35 cellular contexts compared by ENCODE assay signal in genomic region chr13:82176761-82177160, GRCh38.
"Had no signal": no experiment of that assay in that cellular context is flagged by ENCODE, and none has a peak within 500 bp of the region (broad histone marks: within the 10 kb centered on the region; RNA-seq: fewer than 3 reads in every experiment).

No MANE protein-coding gene starts in this region.

- H3K27me3 ChIP-seq: MG63 had no signal

- H3K4me3 ChIP-seq: MG63 had no signal

- DNase-seq: Karpas-422, Kasumi-1, MG63, MM.1S, MV-4-11, NCI-H1048, NCI-H1092, NCI-H1092 treated with DMSO at 0.1 percent for 48 hours, NCI-H1105, NCI-H1105 treated with DMSO at 0.1 percent for 48 hours, NCI-H1417, NCI-H1417 treated with DMSO at 0.1 percent for 48 hours, NCI-H1436, NCI-H1436 treated with DMSO at 0.1 percent for 48 hours, NCI-H146, NCI-H1694, NCI-H1694 treated with DMSO at 0.1 percent for 48 hours, NCI-H187, NCI-H187 treated with DMSO at 0.1 percent for 48 hours, NCI-H1930, NCI-H2029, NCI-H2029 treated with DMSO at 0.1 percent for 48 hours, NCI-H2081, NCI-H2081 treated with DMSO at 0.1 percent for 48 hours, NCI-H2107, NCI-H2171, NCI-H2171 treated with DMSO at 0.1 percent for 48 hours, NCI-H2227 treated with DMSO at 0.1 percent for 48 hours, NCI-H226, NCI-H345, NCI-H446, NCI-H446 treated with DMSO at 0.1 percent for 48 hours, NCI-H510A, NCI-H510A treated with DMSO at 0.1 percent for 48 hours, NCI-H524 had no signal

- H3K36me3 ChIP-seq: MG63 had no signal

- H3K9me3 ChIP-seq: MG63 had no signal
